Comparison of ENCODE assay signal across 9 cellular contexts in genomic region chr5:134451618-134452505, GRCh38. TPM values are rescaled to one million over a fixed set of nuclear protein-coding genes. Genes with fewer than 3 reads are reported as not detected.
DNase-seq lines count a peak whose midpoint lies in the region; ATAC-seq, FAIRE-seq and TF ChIP-seq lines count a peak whose summit lies in the region.
"Had no signal": no experiment of that assay in that cellular context is flagged by ENCODE, and none has a peak within 500 bp of the region (broad histone marks: within the 10 kb centered on the region; RNA-seq: fewer than 3 reads in every experiment).

No MANE protein-coding gene starts in this region.

- H3K27me3 Mint-ChIP-seq in astrocyte (ENCODE audit: low read depth, unreplicated experiment): peaks cover 7% of the 10 kb centered on the region
- H3K27me3 Mint-ChIP-seq in CD4-positive, alpha-beta T cell: no peaks in the 10 kb centered on the region
- peaks cover under 1% of the 10 kb centered on the region for H3K27me3 Mint-ChIP-seq in activated T-helper 2 cell treated with anti-CD3 and anti-CD28 coated beads, Interferon-gamma antibody, Interleukin-2, Interleukin-4, amounts not matched to agents 10 μg/mL and 5 μg/mL and 100 μg/mL, durations not matched to agents 14 hours and 24 hours and 36 hours (ENCODE audit: low read depth)

- H3K27ac ChIP-seq in astrocyte (ENCODE audit: low read depth, low read length): no peak overlapping the region
- H3K27ac ChIP-seq in hepatocyte: peak overlapping the region; percentile 70
- H3K27ac ChIP-seq in stomach: no peak overlapping the region
- H3K27ac ChIP-seq in CD4-positive, alpha-beta T cell (ENCODE audit: low read depth, low read length): no peak overlapping the region

- 60% methylated on average over 3 of the region's 3 CpGs for WGBS in hepatocyte (ENCODE audit: low lambda C conversion rate, missing lambda C conversion rate)
- WGBS in stomach, 5 donors: 70 to 85% (median 78%) methylated on average over 3 of the region's 3 CpGs

- TF ChIP-seq CTCF in astrocyte (IDR thresholded peaks at IDR 0.05; ENCODE audit: insufficient read depth, low read depth, low read length) (no peak), hepatocyte (IDR thresholded peaks at IDR 0.05; ENCODE audit: poor library complexity) (no peak), stomach (IDR thresholded peaks at IDR 0.05) (no peak)
- TF ChIP-seq CTCF in CD4-positive, alpha-beta T cell (IDR thresholded peaks at IDR 0.05): no peak

- no peak for TF ChIP-seq POLR2A in stomach (IDR thresholded peaks at IDR 0.05)

- peaks cover 4% of the 10 kb centered on the region for H3K9me3 Mint-ChIP-seq in astrocyte (ENCODE audit: unreplicated experiment)
- no peaks in the 10 kb centered on the region for H3K9me3 Mint-ChIP-seq in CD4-positive, alpha-beta T cell
- no peaks in the 10 kb centered on the region for H3K9me3 Mint-ChIP-seq in activated T-helper 2 cell treated with anti-CD3 and anti-CD28 coated beads, Interferon-gamma antibody, Interleukin-2, Interleukin-4, amounts not matched to agents 10 μg/mL and 5 μg/mL and 100 μg/mL, durations not matched to agents 14 hours and 24 hours and 36 hours

- H3K27me3 ChIP-seq in astrocyte (ENCODE audit: insufficient read depth, low read length) (no peaks in the 10 kb centered on the region), hepatocyte (no peaks in the 10 kb centered on the region), stomach (no peaks in the 10 kb centered on the region)
- no peaks in the 10 kb centered on the region for H3K27me3 ChIP-seq in CD4-positive, alpha-beta T cell (ENCODE audit: control insufficient read depth, insufficient read depth, low read length)

- no peaks in the 10 kb centered on the region for H3K9me2 ChIP-seq in hepatocyte (replicated peaks; ENCODE audit: insufficient read depth)

- CTCF ChIA-PET in CD4-positive, alpha-beta T cell (lab: Charles Lee): no interaction called here

- H3K9ac ChIP-seq in astrocyte (ENCODE audit: low read length): no peak overlapping the region

- no peaks in the 10 kb centered on the region for H3K9me3 ChIP-seq in astrocyte (ENCODE audit: insufficient read depth, low read depth, low read length)
- H3K9me3 ChIP-seq in hepatocyte (ENCODE audit: low read depth): no peaks in the 10 kb centered on the region
- no peaks in the 10 kb centered on the region for H3K9me3 ChIP-seq in stomach
- no peaks in the 10 kb centered on the region for H3K9me3 ChIP-seq in CD4-positive, alpha-beta T cell (ENCODE audit: control insufficient read depth, low read length)

- H3K79me2 ChIP-seq in astrocyte (ENCODE audit: insufficient read depth, low read length) (no peaks in the 10 kb centered on the region), hepatocyte (no peaks in the 10 kb centered on the region)

- POLR2A ChIA-PET in CD4-positive, alpha-beta T cell (lab: Charles Lee): no interaction called here

- H2AFZ ChIP-seq in astrocyte (ENCODE audit: low read depth, low read length): no peak overlapping the region
- peak overlapping the region; percentile 21 for H2AFZ ChIP-seq in hepatocyte

- peaks cover 10% of the 10 kb centered on the region for H3K4me1 ChIP-seq in astrocyte (ENCODE audit: insufficient read depth, low read length)
- H3K4me1 ChIP-seq in hepatocyte (ENCODE audit: insufficient read depth): peaks cover 28% of the 10 kb centered on the region
- H3K4me1 ChIP-seq in stomach: peaks cover 0 to 11% (median 0%) of the 10 kb centered on the region in 4 donors

- TF ChIP-seq EP300 in stomach (IDR thresholded peaks at IDR 0.05): no peak

- peaks cover 8% of the 10 kb centered on the region for H3K4me1 Mint-ChIP-seq in astrocyte (ENCODE audit: low read depth, unreplicated experiment)
- H3K4me1 Mint-ChIP-seq in CD4-positive, alpha-beta T cell (ENCODE audit: low read depth): no peaks in the 10 kb centered on the region
- H3K4me1 Mint-ChIP-seq in activated T-helper 2 cell treated with anti-CD3 and anti-CD28 coated beads, Interferon-gamma antibody, Interleukin-2, Interleukin-4, amounts not matched to agents 10 μg/mL and 5 μg/mL and 100 μg/mL, durations not matched to agents 14 hours and 24 hours and 36 hours (ENCODE audit: low read depth): peaks cover 3% of the 10 kb centered on the region

- H3K36me3 ChIP-seq in astrocyte (ENCODE audit: insufficient read depth, low read length) (no peaks in the 10 kb centered on the region), hepatocyte (replicated peaks; ENCODE audit: insufficient read depth, low read depth) (no peaks in the 10 kb centered on the region), stomach (no peaks in the 10 kb centered on the region)

- H3K36me3 Mint-ChIP-seq in astrocyte (ENCODE audit: low read depth, unreplicated experiment): peaks cover 3% of the 10 kb centered on the region
- H3K36me3 Mint-ChIP-seq in CD4-positive, alpha-beta T cell (ENCODE audit: low read depth): no peaks in the 10 kb centered on the region
- no peaks in the 10 kb centered on the region for H3K36me3 Mint-ChIP-seq in activated T-helper 2 cell treated with anti-CD3 and anti-CD28 coated beads, Interferon-gamma antibody, Interleukin-2, Interleukin-4, amounts not matched to agents 10 μg/mL and 5 μg/mL and 100 μg/mL, durations not matched to agents 14 hours and 24 hours and 36 hours (ENCODE audit: low read depth)

- no peak overlapping the region for H3K27ac Mint-ChIP-seq in astrocyte (ENCODE audit: unreplicated experiment)
- H3K27ac Mint-ChIP-seq in CD4-positive, alpha-beta T cell: no peak overlapping the region
- no peak overlapping the region for H3K27ac Mint-ChIP-seq in activated T-helper 2 cell treated with anti-CD3 and anti-CD28 coated beads, Interferon-gamma antibody, Interleukin-2, Interleukin-4, amounts not matched to agents 10 μg/mL and 5 μg/mL and 100 μg/mL, durations not matched to agents 14 hours and 24 hours and 36 hours

- intact Hi-C loops in stomach (cut with DNase I; ENCODE audit: low total_unique reads): no loop called here
- intact Hi-C loops in CD4-positive, alpha-beta T cell (cut with DNase I, micrococcal nuclease): no loop called here
- intact Hi-C loops in activated T-helper 2 cell treated with anti-CD3 and anti-CD28 coated beads, Interferon-gamma antibody, Interleukin-2, Interleukin-4, amounts not matched to agents 10 μg/mL and 5 μg/mL and 100 μg/mL, durations not matched to agents 14 hours and 24 hours and 36 hours (cut with micrococcal nuclease): no loop called here

- no peak for ATAC-seq in CD4-positive, alpha-beta T cell (ENCODE audit: poor library complexity)
- ATAC-seq in HG03354 (IDR thresholded peaks at IDR 0.05; ENCODE audit: poor library complexity, severe bottlenecking, unreplicated experiment): no peak

- H3K4me3 ChIP-seq in astrocyte (ENCODE audit: insufficient read depth, low read depth, low read length) (no peak overlapping the region), hepatocyte (no peak overlapping the region), stomach (no peak overlapping the region)

- peak; percentile 55 for FAIRE-seq in astrocyte (lab: Jason Lieb, UNC)

- DNase-seq in HPDE6-E6E7 (ENCODE audit: extremely low spot score): peak; percentile 92
- peak; percentile 75 for DNase-seq in astrocyte (ENCODE audit: low read depth)
- DNase-seq in hepatocyte (ENCODE audit: low spot score): peak; percentile 79
- DNase-seq in stomach: peak; percentile 47
- no peak for DNase-seq in CD4-positive, alpha-beta T cell
- no peak for DNase-seq in activated T-helper 2 cell treated with anti-CD3 and anti-CD28 coated beads, Interferon-gamma antibody, Interleukin-2, Interleukin-4, amounts not matched to agents 10 μg/mL and 5 μg/mL and 100 μg/mL, durations not matched to agents 14 hours and 24 hours and 36 hours (ENCODE audit: low spot score)
- DNase-seq in GM19240 (ENCODE audit: insufficient read length, low spot score): no peak
- DNase-seq: SHP77 had no signal

- H4K20me1 ChIP-seq in astrocyte (ENCODE audit: insufficient read depth, low read length) (no peaks in the 10 kb centered on the region), hepatocyte (ENCODE audit: insufficient read depth, poor library complexity, severe bottlenecking) (no peaks in the 10 kb centered on the region)

- no peak overlapping the region for H3K4me3 Mint-ChIP-seq in astrocyte (ENCODE audit: unreplicated experiment)
- no peak overlapping the region for H3K4me3 Mint-ChIP-seq in CD4-positive, alpha-beta T cell
- H3K4me3 Mint-ChIP-seq in activated T-helper 2 cell treated with anti-CD3 and anti-CD28 coated beads, Interferon-gamma antibody, Interleukin-2, Interleukin-4, amounts not matched to agents 10 μg/mL and 5 μg/mL and 100 μg/mL, durations not matched to agents 14 hours and 24 hours and 36 hours (ENCODE audit: low read depth): no peak overlapping the region

- peak overlapping the region; percentile 14 for H3K4me2 ChIP-seq in astrocyte (ENCODE audit: low read length)
- H3K4me2 ChIP-seq in hepatocyte: peak overlapping the region; percentile 47

RNA-seq across cellular contexts. Expression of gene CDKN2AIPNL, which starts 40.2 kb away (rescaled TPM):
- total RNA-seq in astrocyte: 22.1 and 22.8 TPM in 2 replicates
- 24.1 and 34.4 TPM in 2 replicates for total RNA-seq in hepatocyte
- 29.9 and 30.0 TPM in 2 replicates for polyA plus RNA-seq in hepatocyte
- 10 to 100 TPM in 3 of 5 donors, 1 to 10 TPM in 2; 2.0 to 44.3 (median 22.2) TPM for total RNA-seq in stomach
- 10 to 100 TPM; 32.1 to 49.7 (median 40.9) TPM for polyA plus RNA-seq in stomach
- 10 to 100 TPM; 12.8 to 15.5 TPM for total RNA-seq in CD4-positive, alpha-beta T cell
- 34.5 and 37.8 TPM in 2 replicates for total RNA-seq in activated T-helper 2 cell treated with anti-CD3 and anti-CD28 coated beads, Interferon-gamma antibody, Interleukin-2, Interleukin-4, amounts not matched to agents 10 μg/mL and 5 μg/mL and 100 μg/mL, durations not matched to agents 14 hours and 24 hours and 36 hours

Comparison
In these comparisons a context has a peak if more than half of its experiments do, and no peak if none do; other contexts are left out.
1. DNase-seq: peak in HPDE6-E6E7 (single experiment), astrocyte (single experiment), hepatocyte (single experiment) and stomach (single experiment); none in CD4-positive, alpha-beta T cell (0 of 10), activated T-helper 2 cell treated with anti-CD3 and anti-CD28 coated beads, Interferon-gamma antibody, Interleukin-2, Interleukin-4, amounts not matched to agents 10 μg/mL and 5 μg/mL and 100 μg/mL, durations not matched to agents 14 hours and 24 hours and 36 hours (single experiment) and GM19240 (single experiment).